Comparison of ENCODE assay signal across 15 cellular contexts in the genomic region with DNA sequence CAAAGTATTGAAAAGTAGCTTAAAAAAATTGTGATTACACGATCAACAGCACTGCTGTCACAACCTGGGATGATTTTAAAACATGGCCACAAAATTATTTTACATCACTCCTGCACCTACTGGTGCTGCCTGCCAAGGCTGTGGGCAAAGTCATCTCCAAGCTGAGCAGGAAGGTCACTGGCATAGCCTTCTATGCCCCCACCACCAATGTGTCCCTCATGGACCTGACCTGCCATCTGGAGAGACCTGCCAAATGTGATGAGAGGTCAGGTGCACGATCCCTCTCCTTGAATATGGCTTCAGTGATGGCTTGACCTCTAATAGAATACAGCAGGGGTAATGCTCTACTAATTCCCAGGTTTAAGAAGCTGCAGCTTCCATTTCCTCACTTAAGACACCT. TPM values are rescaled to one million over a fixed set of nuclear protein-coding genes. Genes with fewer than 3 reads are reported as not detected.
A peak's percentile ranks its signal among the peaks of the same experiment; 100 is the strongest.
DNase-seq lines count a peak whose midpoint lies in the region; ATAC-seq and TF ChIP-seq lines count a peak whose summit lies in the region.
"Had no signal": no experiment of that assay in that cellular context is flagged by ENCODE, and none has a peak within 500 bp of the region (broad histone marks: within the 10 kb centered on the region; RNA-seq: fewer than 3 reads in every experiment).

No MANE protein-coding gene starts in this region.

- no peaks in the 10 kb centered on the region for H3K9me3 Mint-ChIP-seq in osteocyte (ENCODE audit: unreplicated experiment)
- H3K9me3 Mint-ChIP-seq: CD8-positive, alpha-beta memory T cell had no signal

- no peak overlapping the region for H3K4me3 ChIP-seq in dorsolateral prefrontal cortex
- H3K4me3 ChIP-seq: BLaER1, GM23248 had no signal

- no peaks in the 10 kb centered on the region for H3K36me3 Mint-ChIP-seq in osteocyte (ENCODE audit: unreplicated experiment)

- peak; percentile 43 for DNase-seq in activated effector memory CD4-positive, alpha-beta T cell treated with anti-CD3 and anti-CD28 coated beads, Interleukin-2, amount 50 U/mL, for 16 hours
- no peak for DNase-seq in activated effector memory CD4-positive, alpha-beta T cell treated with Interleukin-2 at 50 U/mL for 16 hours
- DNase-seq in dorsolateral prefrontal cortex (no peak), osteocyte (ENCODE audit: extremely low spot score, unreplicated experiment) (no peak), DMS79 (lab: John Stamatoyannopoulos, UW) (no peak), NCI-H524 treated with DMSO at 0.1 percent for 48 hours (lab: John Stamatoyannopoulos, UW) (no peak)
- DNase-seq: AML-193; Caco-2; CD8-positive, alpha-beta memory T cell; GF-D8; GM23248 had no signal

- H3K27me3 Mint-ChIP-seq in osteocyte (ENCODE audit: unreplicated experiment): no peaks in the 10 kb centered on the region
- H3K27me3 Mint-ChIP-seq: CD8-positive, alpha-beta memory T cell had no signal

- H3K4me3 Mint-ChIP-seq in osteocyte (ENCODE audit: unreplicated experiment): peak overlapping the region; percentile 22
- H3K4me3 Mint-ChIP-seq: CD8-positive, alpha-beta memory T cell had no signal

- peaks cover 37% of the 10 kb centered on the region for H3K4me1 Mint-ChIP-seq in osteocyte (ENCODE audit: unreplicated experiment)

- TF ChIP-seq CTCF in dorsolateral prefrontal cortex (IDR thresholded peaks at IDR 0.05 in 54 of 56, conservative IDR thresholded peaks at IDR 0.05 in 2 of 56; ENCODE audit: low read depth in 1 of 56, partially characterized antibody in 56 of 56) (no peak), osteocyte (IDR thresholded peaks at IDR 0.05) (no peak)

- peak overlapping the region; percentile 31 for H3K27ac Mint-ChIP-seq in osteocyte (ENCODE audit: unreplicated experiment)

- intact Hi-C loops in dorsolateral prefrontal cortex (cut with DNase I): loop anchor here in 1 of 2 donors (10.0 kb wide), 1 partner anchor 138 kb away; no protein-coding TSS in a partner anchor

- H3K27me3 ChIP-seq in dorsolateral prefrontal cortex: no peaks in the 10 kb centered on the region
- H3K27me3 ChIP-seq: BLaER1 had no signal

- ATAC-seq in GM21576 (IDR thresholded peaks at IDR 0.05; ENCODE audit: unreplicated experiment): no peak
- ATAC-seq: HCT116 had no signal

- peak overlapping the region in 32 of 59 donors; percentile 4 to 95 (median 86) for H3K27ac ChIP-seq in dorsolateral prefrontal cortex
- H3K27ac ChIP-seq: 22Rv1, BLaER1, GM23248 had no signal

RNA-seq across cellular contexts. Expression of a gene that starts 57.8 kb away (rescaled TPM):
- total RNA-seq in dorsolateral prefrontal cortex (100 to 1,000 TPM in 1 of 120 experiments, 10 to 100 TPM in 119; 36.8 to 102 (median 70.6) TPM), osteocyte (15.9 and 16.7 TPM in 2 replicates)
